ENCODE assay signal across 8 cellular contexts in the genomic region with DNA sequence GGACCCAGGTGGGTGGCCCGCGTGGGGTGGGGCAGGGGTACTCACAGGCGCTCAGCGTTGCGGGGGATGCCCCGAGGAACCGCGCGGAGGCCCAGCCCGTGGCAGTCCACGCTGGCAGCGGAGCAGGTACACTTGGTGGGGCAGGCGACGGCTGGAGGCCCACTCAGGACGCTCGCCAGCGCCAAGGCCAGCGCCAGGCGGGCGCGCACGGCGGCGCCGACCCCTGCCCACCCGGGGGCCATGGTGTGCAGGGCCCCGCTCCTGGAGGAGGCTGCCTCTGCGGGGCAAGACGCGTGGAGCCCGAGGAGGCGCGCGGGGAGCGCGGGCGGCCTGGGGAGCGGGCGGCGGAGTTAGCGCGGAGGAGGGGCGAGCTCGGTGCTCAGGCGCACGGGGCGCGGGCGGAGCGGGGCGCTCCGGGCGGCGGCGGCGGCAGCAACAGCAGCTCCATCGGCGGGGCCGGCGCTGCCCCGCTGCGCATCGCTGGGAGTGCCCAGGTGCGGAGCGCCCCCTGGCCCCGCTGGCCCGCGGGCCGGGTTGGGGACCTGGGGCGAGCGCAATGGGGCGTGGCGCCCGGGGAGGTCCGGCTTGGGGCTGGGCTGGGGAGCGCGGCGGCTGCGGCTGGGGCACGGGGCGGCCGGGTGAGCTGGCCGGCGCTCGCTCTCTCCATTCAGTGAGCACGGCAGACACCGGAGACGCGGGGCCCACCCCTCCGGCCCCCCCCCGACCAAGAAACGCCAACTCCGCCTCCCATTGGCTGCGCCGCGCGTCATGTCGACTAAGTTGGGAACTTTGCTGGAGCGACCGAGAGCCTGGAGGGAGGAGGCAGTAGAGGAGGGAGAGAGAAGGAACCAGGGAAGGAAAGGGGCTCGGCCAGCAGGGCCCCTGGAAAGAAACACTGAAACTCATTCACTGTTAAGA. TPM values are rescaled to one million over a fixed set of nuclear protein-coding genes. Genes with fewer than 3 reads are reported as not detected.
DNase-seq lines count a peak whose midpoint lies in the region; ATAC-seq and TF ChIP-seq lines count a peak whose summit lies in the region.

TSS of gene SLIT3 (minus strand) at position 672 of the 918 bp plus-strand sequence. CDS start at position 242, 430 bp downstream.

- ATAC-seq in HG03354 (IDR thresholded peaks at IDR 0.05; ENCODE audit: poor library complexity, severe bottlenecking, unreplicated experiment) (no peak), HG02852 (IDR thresholded peaks at IDR 0.05; ENCODE audit: unreplicated experiment) (no peak)

- TF ChIP-seq POLR2A in esophagus squamous epithelium (IDR thresholded peaks at IDR 0.05): no peak

- H3K9ac ChIP-seq in BLaER1: no peak within 1 kb of the TSS

- peaks cover 10% of the 10 kb centered on the region for H3K9me3 ChIP-seq in BLaER1
- no peaks in the 10 kb centered on the region for H3K9me3 ChIP-seq in esophagus squamous epithelium

- peak; percentile 35 for DNase-seq in NCI-H510A treated with DMSO at 0.1 percent for 48 hours (lab: John Stamatoyannopoulos, UW)
- DNase-seq in esophagus squamous epithelium (lab: John Stamatoyannopoulos, UW): no peak
- DNase-seq in activated gamma-delta T cell treated with Interleukin-2 at 50 U/mL for 16 hours: no peak
- no peak for DNase-seq in LoVo (ENCODE audit: low spot score)

- intact Hi-C loops in esophagus squamous epithelium (cut with DNase I): loop anchor here (5.0 kb wide), 1 partner anchor 313 kb away; no protein-coding TSS in a partner anchor

- H3K27ac ChIP-seq in BLaER1 (no peak within 1 kb of the TSS), esophagus squamous epithelium (peak within 1 kb of the TSS; percentile 60 to 89 (median 74))

- no peaks in the 10 kb centered on the region; the same call in 1 of the 2 replicates for H4K20me1 ChIP-seq in BLaER1

- peak within 1 kb of the TSS; percentile 87 to 92 (median 88) for H3K27ac Mint-ChIP-seq in nephron

- H3K4me2 ChIP-seq in BLaER1: peak within 1 kb of the TSS; percentile 62

- H3K4me3 ChIP-seq in BLaER1 (peak within 1 kb of the TSS; percentile 49), esophagus squamous epithelium (peak within 1 kb of the TSS; percentile 31 to 79 (median 50))

- H3K4me1 ChIP-seq in BLaER1: no peaks in the 10 kb centered on the region
- H3K4me1 ChIP-seq in esophagus squamous epithelium: peaks cover 0 to 64% (median 21%) of the 10 kb centered on the region in 3 donors

- H3K9me3 Mint-ChIP-seq in nephron: no peaks in the 10 kb centered on the region

- no peak for TF ChIP-seq CTCF in esophagus squamous epithelium (IDR thresholded peaks at IDR 0.05)
- peak in 1 of 3 experiments; percentile 21 for TF ChIP-seq CTCF in nephron (IDR thresholded peaks at IDR 0.05; ENCODE audit: unreplicated experiment in 3 of 3)

- peaks cover 39% of the 10 kb centered on the region for H3K4me1 Mint-ChIP-seq in nephron

- H3K27me3 Mint-ChIP-seq in nephron (ENCODE audit: low read depth): peaks cover 61% of the 10 kb centered on the region

- H3K4me3 Mint-ChIP-seq in nephron: peak within 1 kb of the TSS; percentile 87 to 99 (median 94)

- peaks cover 35% of the 10 kb centered on the region for H3K27me3 ChIP-seq in BLaER1
- H3K27me3 ChIP-seq in esophagus squamous epithelium: peaks cover 0 to 87% (median 3%) of the 10 kb centered on the region in 4 donors

- H3K36me3 ChIP-seq in BLaER1 (no peaks in the 10 kb centered on the region), esophagus squamous epithelium (no peaks in the 10 kb centered on the region)

- 0% methylated on average over 4 to 7 of the region's 101 CpGs for WGBS in esophagus squamous epithelium, 2 donors

- H3K36me3 Mint-ChIP-seq in nephron (ENCODE audit: low read depth): no peaks in the 10 kb centered on the region

RNA-seq across cellular contexts. Expression of gene SLIT3, which starts in this region (rescaled TPM):
- total RNA-seq in esophagus squamous epithelium: 10 to 100 TPM in 1 of 4 donors, 1 to 10 TPM in 2, under 1 TPM in 1; 0.72 to 37.4 (median 5.3) TPM
